ENCODE assay signal across 8 cellular contexts in the genomic region with DNA sequence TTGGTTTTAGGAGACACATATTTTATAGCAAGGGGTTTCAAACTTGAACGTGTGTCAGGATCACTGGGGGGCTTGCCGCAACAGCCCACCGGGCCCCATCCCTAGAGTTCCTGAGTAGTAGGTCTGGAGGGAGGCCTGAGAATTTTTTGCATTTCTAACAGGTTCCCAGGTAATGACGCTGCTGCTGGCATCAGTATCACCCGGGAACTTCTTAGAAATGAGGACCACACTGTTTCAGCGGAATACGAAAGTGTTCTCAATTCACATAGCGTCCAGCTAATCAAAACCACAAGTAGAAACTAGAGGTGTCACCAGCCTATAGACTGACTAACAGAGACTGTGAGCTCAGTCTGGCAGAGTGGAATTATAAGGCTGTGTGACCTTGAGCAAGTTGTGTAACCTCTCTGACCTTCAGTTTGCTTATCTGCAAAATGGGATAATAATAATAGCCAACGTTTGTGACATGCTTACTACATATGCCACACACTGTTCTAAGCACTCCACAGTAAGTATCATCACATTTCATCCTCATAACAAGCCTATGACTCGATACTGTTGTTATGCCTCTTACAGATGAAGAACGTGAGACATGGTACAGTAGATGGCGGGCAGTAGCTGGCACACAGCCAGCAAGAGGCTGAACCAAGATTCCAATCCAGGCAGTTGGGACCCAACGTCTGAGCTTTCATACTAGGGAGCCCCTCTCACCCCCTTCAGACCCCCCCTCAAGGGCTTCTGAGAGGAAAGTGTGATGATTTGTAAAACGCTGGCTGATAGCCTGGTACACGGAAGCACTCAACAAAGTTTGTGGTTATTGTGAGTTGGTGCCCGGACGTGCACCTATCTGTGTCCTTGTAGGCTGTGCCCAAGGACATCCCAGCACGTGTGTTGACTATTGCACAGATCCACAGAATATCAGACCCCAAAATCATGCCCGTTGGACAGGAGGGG. TPM values are rescaled to one million over a fixed set of nuclear protein-coding genes. Genes with fewer than 3 reads are reported as not detected.
DNase-seq lines count a peak whose midpoint lies in the region; ATAC-seq and TF ChIP-seq lines count a peak whose summit lies in the region.

No MANE protein-coding gene starts in this region.

- no peaks in the 10 kb centered on the region for H3K79me1 ChIP-seq in IMR-90 (ENCODE audit: low read depth in 1 of 2, low read length in 2 of 2)

- no peak overlapping the region for H3K4ac ChIP-seq in IMR-90 (ENCODE audit: low read depth, low read length)

- H2AK9ac ChIP-seq in IMR-90 (replicated peaks; ENCODE audit: low read depth, low read length, poor library complexity) = no peak overlapping the region

- no peak for TF ChIP-seq POLR2A in IMR-90 (IDR thresholded peaks at IDR 0.05; ENCODE audit: low read depth, low read length)
- no peak for TF ChIP-seq POLR2A in esophagus muscularis mucosa (IDR thresholded peaks at IDR 0.05; ENCODE audit: low read depth)
- no peak for TF ChIP-seq POLR2A in GM18505 (IDR thresholded peaks at IDR 0.05; ENCODE audit: borderline replicate concordance, extremely low read depth, insufficient read depth, insufficient read length)

- H3K4me2 ChIP-seq in IMR-90 (ENCODE audit: low read depth, low read length) = no peak overlapping the region

- H3K9ac ChIP-seq in IMR-90 (ENCODE audit: low read depth, low read length) = no peak overlapping the region

- no peak overlapping the region for H4K91ac ChIP-seq in IMR-90 (ENCODE audit: insufficient read depth, low read depth, low read length)

- no peak overlapping the region for H3K27ac ChIP-seq in IMR-90 (ENCODE audit: insufficient read depth, low read length)
- H3K27ac ChIP-seq in esophagus muscularis mucosa (replicated peaks in 1 of 4) = peak overlapping the region in 2 of 4 donors; percentile 5 to 9

- H3K14ac ChIP-seq in IMR-90 (replicated peaks; ENCODE audit: low read depth, low read length) = no peak overlapping the region

- no peak overlapping the region for H2BK15ac ChIP-seq in IMR-90 (ENCODE audit: low read depth, low read length)

- H3K56ac ChIP-seq in IMR-90 (ENCODE audit: extremely low read depth, insufficient read depth, low read length) = no peak overlapping the region

- peaks cover 75% of the 10 kb centered on the region for H3K4me1 Mint-ChIP-seq in activated CD4-positive, alpha-beta memory T cell treated with anti-CD3 and anti-CD28 coated beads, Interleukin-2, amount 10 ng/mL, durations not matched to agents 7 days and 5 days
- peaks cover 2% of the 10 kb centered on the region for H3K4me1 Mint-ChIP-seq in glutamatergic neuron (ENCODE audit: low read depth, unreplicated experiment)

- intact Hi-C loops in IMR-90 (cut with micrococcal nuclease) = loop anchor here (1.0 kb wide), 1 partner anchor 106 kb away; no protein-coding TSS in a partner anchor
- intact Hi-C loops in esophagus muscularis mucosa (cut with DNase I) = loop anchor here (1.0 kb wide), 1 partner anchor 106 kb away; no protein-coding TSS in a partner anchor

- no peak overlapping the region for H2AFZ ChIP-seq in IMR-90 (replicated peaks; ENCODE audit: low read length, poor library complexity)

- dilution Hi-C loops in IMR-90 (cut with HindIII; ENCODE audit: low sequenced_read_pairs, unreplicated experiment) = no loop called here

- POLR2A ChIA-PET in IMR-90 (lab: Charles Lee; ENCODE audit: unreplicated experiment) = no interaction called here
- POLR2A ChIA-PET in activated CD4-positive, alpha-beta memory T cell treated with anti-CD3 and anti-CD28 coated beads, Interleukin-2, amount 10 ng/mL, durations not matched to agents 7 days and 5 days (lab: Charles Lee) = interaction anchor here (0.6 to 3.5 kb wide), 27 partner anchors 8 to 480 kb away, joined by 3 to 57 read pairs (median 5); a partner anchor contains a TSS

- H3K36me3 ChIP-seq in IMR-90 (ENCODE audit: control insufficient read depth, insufficient read depth, low read length) (no peaks in the 10 kb centered on the region), esophagus muscularis mucosa (no peaks in the 10 kb centered on the region)

- CTCF ChIA-PET in IMR-90 (lab: Yijun Ruan, JAX) = interaction anchor here (0.6 to 2.6 kb wide), 5 partner anchors 14 to 257 kb away, joined by 3 to 21 read pairs (median 8); a partner anchor contains a TSS
- CTCF ChIA-PET in activated CD4-positive, alpha-beta memory T cell treated with anti-CD3 and anti-CD28 coated beads, Interleukin-2, amount 10 ng/mL, durations not matched to agents 7 days and 5 days (lab: Charles Lee) = interaction anchor here (0.6 to 10.1 kb wide), 39 partner anchors 6 to 257 kb away, joined by 3 to 510 read pairs (median 5); a partner anchor contains a TSS

- H2BK20ac ChIP-seq in IMR-90 (ENCODE audit: low read depth, low read length) = no peak overlapping the region

- H3K9me3 ChIP-seq in IMR-90 (ENCODE audit: control insufficient read depth, insufficient read depth, low read length) = no peaks in the 10 kb centered on the region
- H3K9me3 ChIP-seq in esophagus muscularis mucosa = no peaks in the 10 kb centered on the region

- no peak for TF ChIP-seq RAD21 in IMR-90 (IDR thresholded peaks at IDR 0.05; ENCODE audit: low read length)

- no peak overlapping the region for H3K23ac ChIP-seq in IMR-90 (ENCODE audit: low read depth, low read length)

- no peak overlapping the region for H3K18ac ChIP-seq in IMR-90 (ENCODE audit: low read depth, low read length)

- TF ChIP-seq CTCF in IMR-90 (conservative IDR thresholded peaks at IDR 0.05; ENCODE audit: low read depth, low read length) (no peak), esophagus muscularis mucosa (IDR thresholded peaks at IDR 0.05) (no peak), glutamatergic neuron (IDR thresholded peaks at IDR 0.05; ENCODE audit: partially characterized antibody, unreplicated experiment) (no peak)

- in situ Hi-C loops in IMR-90 (cut with MboI; ENCODE audit: low sequenced_read_pairs) = loop anchor here (10.0 kb wide), 2 partner anchors 110 to 260 kb away; a partner anchor contains a TSS

- peaks cover 2% of the 10 kb centered on the region for H3K36me3 Mint-ChIP-seq in activated CD4-positive, alpha-beta memory T cell treated with anti-CD3 and anti-CD28 coated beads, Interleukin-2, amount 10 ng/mL, durations not matched to agents 7 days and 5 days (ENCODE audit: low read depth)
- H3K36me3 Mint-ChIP-seq in glutamatergic neuron (ENCODE audit: unreplicated experiment) = no peaks in the 10 kb centered on the region

- peak overlapping the region; percentile 73 for H3K4me3 Mint-ChIP-seq in activated CD4-positive, alpha-beta memory T cell treated with anti-CD3 and anti-CD28 coated beads, Interleukin-2, amount 10 ng/mL, durations not matched to agents 7 days and 5 days
- H3K4me3 Mint-ChIP-seq in glutamatergic neuron (ENCODE audit: unreplicated experiment) = no peak overlapping the region

- H3K27me3 ChIP-seq in IMR-90 (ENCODE audit: control insufficient read depth, insufficient read depth, low read length) (peaks cover 4% of the 10 kb centered on the region; the same call in 1 of the 2 replicates), esophagus muscularis mucosa (peaks cover 0 to 6% (median 2%) of the 10 kb centered on the region in 4 donors)

- no peaks in the 10 kb centered on the region for H3K27me3 Mint-ChIP-seq in activated CD4-positive, alpha-beta memory T cell treated with anti-CD3 and anti-CD28 coated beads, Interleukin-2, amount 10 ng/mL, durations not matched to agents 7 days and 5 days
- peaks cover 6% of the 10 kb centered on the region for H3K27me3 Mint-ChIP-seq in glutamatergic neuron (ENCODE audit: unreplicated experiment)

- H4K5ac ChIP-seq in IMR-90 (ENCODE audit: low read depth, low read length) = no peak overlapping the region

- H3K9me3 Mint-ChIP-seq in activated CD4-positive, alpha-beta memory T cell treated with anti-CD3 and anti-CD28 coated beads, Interleukin-2, amount 10 ng/mL, durations not matched to agents 7 days and 5 days = no peaks in the 10 kb centered on the region
- peaks cover 3% of the 10 kb centered on the region for H3K9me3 Mint-ChIP-seq in glutamatergic neuron (ENCODE audit: unreplicated experiment)

- H2BK120ac ChIP-seq in IMR-90 (ENCODE audit: low read depth, low read length) = no peak overlapping the region

- H4K8ac ChIP-seq in IMR-90 (ENCODE audit: low read depth in 2 of 2, low read length in 2 of 2) = no peak overlapping the region

- H2BK5ac ChIP-seq in IMR-90 (ENCODE audit: low read depth, low read length, poor library complexity, severe bottlenecking) = no peak overlapping the region

- ATAC-seq in IMR-90 (ENCODE audit: low read depth) (no peak), HG03442 (IDR thresholded peaks at IDR 0.05; ENCODE audit: unreplicated experiment) (no peak), GM18505 (IDR thresholded peaks at IDR 0.05; ENCODE audit: unreplicated experiment) (no peak)

- H3K27ac Mint-ChIP-seq in activated CD4-positive, alpha-beta memory T cell treated with anti-CD3 and anti-CD28 coated beads, Interleukin-2, amount 10 ng/mL, durations not matched to agents 7 days and 5 days = peak overlapping the region; percentile 99
- H3K27ac Mint-ChIP-seq in glutamatergic neuron (ENCODE audit: unreplicated experiment) = no peak overlapping the region

- no peaks in the 10 kb centered on the region for H4K20me1 ChIP-seq in IMR-90 (ENCODE audit: insufficient read depth, low read length)

- 60% methylated on average over 1 of the region's 19 CpGs; no CpG with 5 or more reads in 1 of the 2 experiments for WGBS in IMR-90 (ENCODE audit: extremely low coverage in 2 of 2, insufficient read length in 1 of 2), 2 experiments
- WGBS in esophagus muscularis mucosa = 57% methylated on average over 19 of the region's 19 CpGs

- 0 out of 2 replicates have a peak, but pooled peaks cover 2% of the 10 kb centered on the region for H3K4me1 ChIP-seq in IMR-90 (ENCODE audit: control insufficient read depth, insufficient read depth, low read length)
- H3K4me1 ChIP-seq in esophagus muscularis mucosa = peaks cover 3 to 15% (median 11%) of the 10 kb centered on the region in 4 donors

- H3K9me1 ChIP-seq in IMR-90 (ENCODE audit: insufficient read depth, low read length) = no peaks in the 10 kb centered on the region

- DNase-seq in IMR-90 = peak; percentile 37
- peak; percentile 67 for DNase-seq in activated CD4-positive, alpha-beta memory T cell treated with anti-CD3 and anti-CD28 coated beads, Interleukin-2, amount 10 ng/mL, durations not matched to agents 7 days and 5 days
- peak; percentile 45 for DNase-seq in esophagus muscularis mucosa (ENCODE audit: extremely low spot score)
- peak; percentile 17 for DNase-seq in stimulated activated CD8-positive, alpha-beta memory T cell treated with anti-CD3 and anti-CD28 coated beads, Interleukin-12 subunit alpha, Interleukin-12 subunit beta, amount 100 ng/mL, for 4 hours (ENCODE audit: low read depth)
- no peak for DNase-seq in glutamatergic neuron
- no peak for DNase-seq in cortex of kidney (lab: John Stamatoyannopoulos, UW)

- no peak overlapping the region for H2AK5ac ChIP-seq in IMR-90 (ENCODE audit: low read depth, low read length)

- no TSS peak for BruUV-seq in IMR-90 (replicated peaks; lab: Mats Ljungman, UMichigan)

- H3K4me3 ChIP-seq in IMR-90 (ENCODE audit: insufficient read depth, low read depth, low read length) (no peak overlapping the region), esophagus muscularis mucosa (peak overlapping the region in 2 of 4 donors; percentile 18 to 47)

- no peak for TF ChIP-seq EP300 in esophagus muscularis mucosa (IDR thresholded peaks at IDR 0.05)

RNA-seq across cellular contexts. Expression of a gene that starts 4.6 kb away (rescaled TPM):
- 0.28 TPM in 1 of 2 replicates, not detected in the other for total RNA-seq in IMR-90 (2012; rRNA removed)
- polyA plus RNA-seq in IMR-90 (2012; rRNA removed) = 0.12 and 0.17 TPM in 2 replicates
- polyA plus RNA-seq in IMR-90 (2012; cell fraction: cytosol; rRNA removed) = 0.38 and 0.51 TPM in 2 replicates
- polyA plus RNA-seq in IMR-90 (2012; cell fraction: nucleus; rRNA removed; ENCODE audit: low replicate concordance) = 0.08 and 0.14 TPM in 2 replicates
- total RNA-seq in activated CD4-positive, alpha-beta memory T cell treated with anti-CD3 and anti-CD28 coated beads, Interleukin-2, amount 10 ng/mL, durations not matched to agents 7 days and 5 days = 100 to 1,000 TPM; 118 to 122 TPM
- 10 to 100 TPM; 22.4 to 75.1 (median 58.1) TPM for total RNA-seq in esophagus muscularis mucosa
- total RNA-seq in glutamatergic neuron (ENCODE audit: unreplicated experiment) = not detected

RNA-seq across cellular contexts. Expression of a gene that starts 26.9 kb away (rescaled TPM):
- total RNA-seq in IMR-90 (2012; rRNA removed) = under 0.01 TPM in 1 of 2 replicates, not detected in the other
- polyA plus RNA-seq in IMR-90 (2012; rRNA removed) = 0.11 and 0.17 TPM in 2 replicates
- 0.37 and 1.6 TPM in 2 replicates for polyA plus RNA-seq in IMR-90 (2012; cell fraction: cytosol; rRNA removed)
- 1.4 and 1.5 TPM in 2 replicates for polyA plus RNA-seq in IMR-90 (2012; cell fraction: nucleus; rRNA removed; ENCODE audit: low replicate concordance)
- 10 to 100 TPM; 12.0 to 15.1 TPM for total RNA-seq in activated CD4-positive, alpha-beta memory T cell treated with anti-CD3 and anti-CD28 coated beads, Interleukin-2, amount 10 ng/mL, durations not matched to agents 7 days and 5 days
- total RNA-seq in esophagus muscularis mucosa = under 1 TPM in 3 of 4 donors, not detected in 1; 0.23 to 0.42 (median 0.39) TPM
- not detected for total RNA-seq in glutamatergic neuron (ENCODE audit: unreplicated experiment)

RNA-seq across cellular contexts. Expression of a gene that starts 52.3 kb away (rescaled TPM):
- total RNA-seq in IMR-90 (2012; rRNA removed) (not detected in 2 replicates), esophagus muscularis mucosa (under 1 TPM; under 0.01 to 0.71 (median 0.20) TPM), glutamatergic neuron (ENCODE audit: unreplicated experiment) (7.9 TPM)
- not detected in 2 replicates for polyA plus RNA-seq in IMR-90 (2012; rRNA removed)
- under 0.01 TPM in 1 of 2 replicates, not detected in the other for polyA plus RNA-seq in IMR-90 (2012; cell fraction: cytosol; rRNA removed)
- 0.01 and 0.07 TPM in 2 replicates for polyA plus RNA-seq in IMR-90 (2012; cell fraction: nucleus; rRNA removed; ENCODE audit: low replicate concordance)
- under 1 TPM; 0.08 to 0.13 TPM for total RNA-seq in activated CD4-positive, alpha-beta memory T cell treated with anti-CD3 and anti-CD28 coated beads, Interleukin-2, amount 10 ng/mL, durations not matched to agents 7 days and 5 days

Comparison
In these comparisons a context has a peak if more than half of its experiments do, and no peak if none do; other contexts are left out.
1. DNase-seq: peak in IMR-90 (single experiment), activated CD4-positive, alpha-beta memory T cell treated with anti-CD3 and anti-CD28 coated beads, Interleukin-2, amount 10 ng/mL, durations not matched to agents 7 days and 5 days (single experiment), esophagus muscularis mucosa (single experiment) and stimulated activated CD8-positive, alpha-beta memory T cell treated with anti-CD3 and anti-CD28 coated beads, Interleukin-12 subunit alpha, Interleukin-12 subunit beta, amount 100 ng/mL, for 4 hours (single experiment); none in glutamatergic neuron (single experiment) and cortex of kidney (single experiment).
2. RNA of a gene that starts 4.6 kb away (total RNA-seq): 118 to 122 TPM in activated CD4-positive, alpha-beta memory T cell treated with anti-CD3 and anti-CD28 coated beads, Interleukin-2, amount 10 ng/mL, durations not matched to agents 7 days and 5 days and 22.4 to 75.1 TPM in esophagus muscularis mucosa; 0.28 TPM in IMR-90 and not detected in glutamatergic neuron (single experiment); every median in the first group is over 10 times any median in the second.
3. RNA of a gene that starts 26.9 kb away (total RNA-seq): 12.0 to 15.1 TPM in activated CD4-positive, alpha-beta memory T cell treated with anti-CD3 and anti-CD28 coated beads, Interleukin-2, amount 10 ng/mL, durations not matched to agents 7 days and 5 days; 0.23 to 0.42 TPM in esophagus muscularis mucosa, under 0.01 TPM in IMR-90 and not detected in glutamatergic neuron (single experiment); every median in the first group is over 4 times any median in the second.